10 cellular contexts compared by ENCODE assay signal in the genomic region with DNA sequence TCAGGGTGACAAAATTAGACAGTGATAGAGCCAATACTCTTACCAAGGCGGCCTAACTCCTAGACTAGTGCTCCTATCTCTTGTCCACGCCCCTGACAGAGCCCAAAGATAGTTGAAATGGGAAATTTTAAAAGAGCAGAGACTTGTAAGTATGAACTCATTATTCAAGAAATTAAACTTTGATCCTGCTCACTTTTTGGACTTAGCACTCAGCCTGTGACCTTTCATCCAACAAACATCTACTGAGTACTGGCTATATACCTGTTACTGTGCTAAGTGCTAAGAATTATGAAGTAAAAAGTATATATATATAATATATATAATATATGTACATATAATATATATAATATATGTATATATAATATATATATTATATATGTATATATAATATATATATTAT. TPM values are rescaled to one million over a fixed set of nuclear protein-coding genes. Genes with fewer than 3 reads are reported as not detected.
DNase-seq lines count a peak whose midpoint lies in the region; ATAC-seq and TF ChIP-seq lines count a peak whose summit lies in the region.
"Had no signal": no experiment of that assay in that cellular context is flagged by ENCODE, and none has a peak within 500 bp of the region (broad histone marks: within the 10 kb centered on the region; RNA-seq: fewer than 3 reads in every experiment).

No MANE protein-coding gene starts in this region.

- H3K27me3 ChIP-seq in Panc1 (ENCODE audit: control insufficient read depth, insufficient read depth, low read length): no peaks in the 10 kb centered on the region

- H3K4me1 ChIP-seq in Panc1 (ENCODE audit: control insufficient read depth, insufficient read depth, low read length): peaks cover 7% of the 10 kb centered on the region; the same call in 1 of the 2 replicates

- peak overlapping the region; percentile 97 for H3K4me3 Mint-ChIP-seq in stimulated activated effector memory CD8-positive, alpha-beta T cell treated with anti-CD3 and anti-CD28 coated beads, Interleukin-12 subunit alpha, Interleukin-12 subunit beta, amount 100 ng/mL, for 72 hours

- H3K4me3 ChIP-seq in Panc1 (ENCODE audit: low read depth in 2 of 2, low read length in 2 of 2) (peak overlapping the region; percentile 75 to 85), fibroblast of villous mesenchyme (ENCODE audit: low read depth, low read length) (peak overlapping the region; percentile 90)

- in situ Hi-C loops in Panc1 (cut with HindIII; ENCODE audit: low pct_unique_long_range_greater_than_20kb, low sequenced_read_pairs): no loop called here

- POLR2A ChIA-PET in Panc1 (lab: Charles Lee): no interaction called here

- ATAC-seq in Panc1 (no peak), GM21360 (IDR thresholded peaks at IDR 0.05; ENCODE audit: unreplicated experiment) (no peak)
- no peak for ATAC-seq in stimulated activated effector memory CD8-positive, alpha-beta T cell treated with anti-CD3 and anti-CD28 coated beads, Interleukin-12 subunit alpha, Interleukin-12 subunit beta, amount 100 ng/mL, for 72 hours

- peaks cover 21% of the 10 kb centered on the region for H3K4me1 Mint-ChIP-seq in stimulated activated effector memory CD8-positive, alpha-beta T cell treated with anti-CD3 and anti-CD28 coated beads, Interleukin-12 subunit alpha, Interleukin-12 subunit beta, amount 100 ng/mL, for 72 hours

- peak overlapping the region; percentile 90 for H3K27ac ChIP-seq in Panc1 (ENCODE audit: low read length)

- DNase-seq in NCI-H82 (lab: John Stamatoyannopoulos, UW) (peak; percentile 13), NCI-H82 treated with DMSO at 0.1 percent for 48 hours (lab: John Stamatoyannopoulos, UW; ENCODE audit: unreplicated experiment) (no peak), Panc1 (ENCODE audit: low read depth, low spot score) (no peak), fibroblast of villous mesenchyme (ENCODE audit: low read depth) (no peak), NCI-H187 treated with DMSO at 0.1 percent for 48 hours (lab: John Stamatoyannopoulos, UW) (no peak), amniotic stem cell (lab: John Stamatoyannopoulos, UW) (no peak)
- DNase-seq in stimulated activated effector memory CD8-positive, alpha-beta T cell treated with anti-CD3 and anti-CD28 coated beads, Interleukin-12 subunit alpha, Interleukin-12 subunit beta, amount 100 ng/mL, for 72 hours (ENCODE audit: low spot score in 2 of 2): no peak
- DNase-seq: effector CD8-positive, alpha-beta T cell; SW 1271 had no signal

- TF ChIP-seq CTCF in Panc1 (IDR thresholded peaks at IDR 0.05) (no peak), fibroblast of villous mesenchyme (IDR thresholded peaks at IDR 0.05; ENCODE audit: insufficient read depth, low read depth, low read length) (no peak)

- no peaks in the 10 kb centered on the region for H3K9me3 Mint-ChIP-seq in stimulated activated effector memory CD8-positive, alpha-beta T cell treated with anti-CD3 and anti-CD28 coated beads, Interleukin-12 subunit alpha, Interleukin-12 subunit beta, amount 100 ng/mL, for 72 hours

- peak overlapping the region; percentile 97 for H3K27ac Mint-ChIP-seq in stimulated activated effector memory CD8-positive, alpha-beta T cell treated with anti-CD3 and anti-CD28 coated beads, Interleukin-12 subunit alpha, Interleukin-12 subunit beta, amount 100 ng/mL, for 72 hours

- intact Hi-C loops in Panc1 (cut with micrococcal nuclease; ENCODE audit: unreplicated experiment): no loop called here

- BruUV-seq in Panc1 (replicated peaks; lab: Mats Ljungman, UMichigan): no TSS peak

- CTCF ChIA-PET in Panc1 (lab: Charles Lee): no interaction called here

- H3K9me3 ChIP-seq in Panc1 (ENCODE audit: control insufficient read depth, insufficient read depth, low read depth, low read length): no peaks in the 10 kb centered on the region

- no peaks in the 10 kb centered on the region for H3K36me3 ChIP-seq in Panc1 (ENCODE audit: control insufficient read depth, insufficient read depth, low read length)

- peaks cover 12% of the 10 kb centered on the region for H3K36me3 Mint-ChIP-seq in stimulated activated effector memory CD8-positive, alpha-beta T cell treated with anti-CD3 and anti-CD28 coated beads, Interleukin-12 subunit alpha, Interleukin-12 subunit beta, amount 100 ng/mL, for 72 hours

RNA-seq across cellular contexts. Expression of gene INVS, which starts 1.2 kb away (rescaled TPM):
- total RNA-seq in Panc1 (2021; ENCODE audit: unreplicated experiment) (8.2 TPM), fibroblast of villous mesenchyme (25.8 and 37.1 TPM in 2 replicates)
- polyA plus RNA-seq in Panc1 (2012; ENCODE audit: insufficient read length): 6.6 TPM

RNA-seq across cellular contexts. Expression of gene ERP44, which starts 1.5 kb away (rescaled TPM):
- 10.1 TPM for total RNA-seq in Panc1 (2021; ENCODE audit: unreplicated experiment)
- 9.5 TPM for polyA plus RNA-seq in Panc1 (2012; ENCODE audit: insufficient read length)
- 12.2 and 22.0 TPM in 2 replicates for total RNA-seq in fibroblast of villous mesenchyme
